8 cellular contexts compared by ENCODE assay signal in the genomic region with DNA sequence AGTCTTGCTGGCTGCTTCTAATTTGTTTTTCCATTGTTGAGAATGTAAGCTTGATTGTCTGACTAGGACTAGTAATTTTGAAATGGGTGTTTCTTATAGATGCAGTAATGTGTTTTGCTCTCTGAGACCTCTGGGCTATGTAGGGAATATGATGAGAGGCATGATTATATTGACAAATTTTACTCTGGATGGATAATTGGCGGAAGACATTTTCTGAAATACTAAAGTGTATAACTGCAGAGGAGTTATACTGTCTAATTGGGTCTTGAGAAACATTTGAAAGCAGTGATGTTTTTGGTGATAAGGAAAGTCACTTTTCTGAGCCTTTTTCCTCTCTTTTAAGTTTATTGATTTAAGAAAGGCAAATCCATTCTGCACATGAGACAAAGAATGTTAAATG. TPM values are rescaled to one million over a fixed set of nuclear protein-coding genes. Genes with fewer than 3 reads are reported as not detected.
DNase-seq lines count a peak whose midpoint lies in the region; ATAC-seq and TF ChIP-seq lines count a peak whose summit lies in the region.

No MANE protein-coding gene starts in this region.

- TF ChIP-seq POLR2A in IMR-90 (IDR thresholded peaks at IDR 0.05; ENCODE audit: low read depth, low read length) = no peak
- no peak for TF ChIP-seq POLR2A in Peyer's patch (IDR thresholded peaks at IDR 0.05)

- POLR2A ChIA-PET in IMR-90 (lab: Charles Lee; ENCODE audit: unreplicated experiment) = no interaction called here

- H3K23ac ChIP-seq in IMR-90 (ENCODE audit: low read depth, low read length) = no peak overlapping the region

- H3K36me3 ChIP-seq in IMR-90 (ENCODE audit: control insufficient read depth, insufficient read depth, low read length) = no peaks in the 10 kb centered on the region
- H3K36me3 ChIP-seq in Peyer's patch = no peaks in the 10 kb centered on the region

- H3K56ac ChIP-seq in IMR-90 (ENCODE audit: extremely low read depth, insufficient read depth, low read length) = no peak overlapping the region

- peaks cover 30% of the 10 kb centered on the region for H4K20me1 ChIP-seq in IMR-90 (ENCODE audit: insufficient read depth, low read length)

- peak overlapping the region; percentile 98 for H3K4me2 ChIP-seq in IMR-90 (ENCODE audit: low read depth, low read length)

- no peaks in the 10 kb centered on the region for H3K9me1 ChIP-seq in IMR-90 (ENCODE audit: insufficient read depth, low read length)

- no CpG with 5 or more reads among the region's 1 CpG for WGBS in IMR-90 (ENCODE audit: extremely low coverage in 2 of 2, insufficient read length in 1 of 2), 2 experiments

- H2BK15ac ChIP-seq in IMR-90 (ENCODE audit: low read depth, low read length) = no peak overlapping the region

- no peak overlapping the region for H3K14ac ChIP-seq in IMR-90 (replicated peaks; ENCODE audit: low read depth, low read length)

- no peak overlapping the region for H4K8ac ChIP-seq in IMR-90 (ENCODE audit: low read depth in 2 of 2, low read length in 2 of 2)

- H3K4me3 ChIP-seq in IMR-90 (ENCODE audit: insufficient read depth, low read depth, low read length) (peak overlapping the region; percentile 80; the same call in 1 of the 2 replicates), Peyer's patch (no peak overlapping the region)

- BruUV-seq in Calu3 (replicated peaks; lab: Mats Ljungman, UMichigan) (no TSS peak), IMR-90 (replicated peaks; lab: Mats Ljungman, UMichigan) (no TSS peak)

- no peak overlapping the region for H3K4ac ChIP-seq in IMR-90 (ENCODE audit: low read depth, low read length)

- no peak for TF ChIP-seq RAD21 in IMR-90 (IDR thresholded peaks at IDR 0.05; ENCODE audit: low read length)

- H3K4me3 Mint-ChIP-seq in Calu3 (ENCODE audit: low read depth, unreplicated experiment) (peak overlapping the region; percentile 93), brain (peak overlapping the region; percentile 95 to 99 (median 97))
- H3K4me3 Mint-ChIP-seq in natural killer cell treated with Interleukin-12 subunit alpha and Interleukin-12 subunit beta and Interleukin-15 and Interleukin-18, amount 100 ng/mL, for 72 hours = peak overlapping the region; percentile 98

- H3K27ac Mint-ChIP-seq in Calu3 (ENCODE audit: unreplicated experiment) = peak overlapping the region; percentile 98
- peak overlapping the region; percentile 94 to 98 (median 97) for H3K27ac Mint-ChIP-seq in brain
- peak overlapping the region; percentile 97 to 98 for H3K27ac Mint-ChIP-seq in natural killer cell treated with Interleukin-12 subunit alpha and Interleukin-12 subunit beta and Interleukin-15 and Interleukin-18, amount 100 ng/mL, for 72 hours

- no peak overlapping the region for H2AK9ac ChIP-seq in IMR-90 (replicated peaks; ENCODE audit: low read depth, low read length, poor library complexity)

- H2AK5ac ChIP-seq in IMR-90 (ENCODE audit: low read depth, low read length) = no peak overlapping the region

- no peak for TF ChIP-seq CTCF in Calu3 (IDR thresholded peaks at IDR 0.05; ENCODE audit: unreplicated experiment)
- no peak for TF ChIP-seq CTCF in IMR-90 (conservative IDR thresholded peaks at IDR 0.05; ENCODE audit: low read depth, low read length)
- TF ChIP-seq CTCF in brain (conservative IDR thresholded peaks at IDR 0.05) = no peak
- TF ChIP-seq CTCF in Peyer's patch (IDR thresholded peaks at IDR 0.05) = no peak

- no peak for ATAC-seq in IMR-90 (ENCODE audit: low read depth)
- no peak for ATAC-seq in natural killer cell treated with Interleukin-12 subunit alpha and Interleukin-12 subunit beta and Interleukin-15 and Interleukin-18, amount 100 ng/mL, for 72 hours
- no peak for ATAC-seq in GM18909 (IDR thresholded peaks at IDR 0.05; ENCODE audit: poor library complexity, unreplicated experiment)
- no peak for ATAC-seq in GM19324 (IDR thresholded peaks at IDR 0.05; ENCODE audit: low FRiP score, unreplicated experiment)

- CTCF ChIA-PET in Calu3 (lab: Charles Lee) = interaction anchor here (3.1 kb wide), 1 partner anchor 45 kb away, joined by 23 read pairs; no protein-coding TSS in a partner anchor
- CTCF ChIA-PET in IMR-90 (lab: Yijun Ruan, JAX) = no interaction called here

- no peak overlapping the region for H2BK20ac ChIP-seq in IMR-90 (ENCODE audit: low read depth, low read length)

- H3K4me1 ChIP-seq in IMR-90 (ENCODE audit: control insufficient read depth, insufficient read depth, low read length) (peaks cover 1% of the 10 kb centered on the region; the same call in 1 of the 2 replicates), Peyer's patch (peaks cover 0 to 20% (median 0%) of the 10 kb centered on the region in 4 donors)

- H3K27me3 ChIP-seq in IMR-90 (ENCODE audit: control insufficient read depth, insufficient read depth, low read length) (no peaks in the 10 kb centered on the region), Peyer's patch (no peaks in the 10 kb centered on the region)

- no peak overlapping the region for H2BK5ac ChIP-seq in IMR-90 (ENCODE audit: low read depth, low read length, poor library complexity, severe bottlenecking)

- DNase-seq in Calu3 (no peak), IMR-90 (no peak), Peyer's patch (no peak), DMS53 (lab: John Stamatoyannopoulos, UW) (no peak)
- no peak for DNase-seq in natural killer cell treated with Interleukin-12 subunit alpha and Interleukin-12 subunit beta and Interleukin-15 and Interleukin-18, amount 100 ng/mL, for 72 hours (ENCODE audit: low spot score)

- H3K18ac ChIP-seq in IMR-90 (ENCODE audit: low read depth, low read length) = no peak overlapping the region

- dilution Hi-C loops in IMR-90 (cut with HindIII; ENCODE audit: low sequenced_read_pairs, unreplicated experiment) = no loop called here

- H3K36me3 Mint-ChIP-seq in Calu3 (ENCODE audit: insufficient read depth, unreplicated experiment) (peaks cover 37% of the 10 kb centered on the region), brain (no peaks in the 10 kb centered on the region)
- peaks cover 5% of the 10 kb centered on the region for H3K36me3 Mint-ChIP-seq in natural killer cell treated with Interleukin-12 subunit alpha and Interleukin-12 subunit beta and Interleukin-15 and Interleukin-18, amount 100 ng/mL, for 72 hours

- no peak overlapping the region for H4K5ac ChIP-seq in IMR-90 (ENCODE audit: low read depth, low read length)

- H3K27me3 Mint-ChIP-seq in Calu3 (ENCODE audit: unreplicated experiment) (no peaks in the 10 kb centered on the region), brain (peaks cover 13% of the 10 kb centered on the region)
- no peaks in the 10 kb centered on the region for H3K27me3 Mint-ChIP-seq in natural killer cell treated with Interleukin-12 subunit alpha and Interleukin-12 subunit beta and Interleukin-15 and Interleukin-18, amount 100 ng/mL, for 72 hours

- H2AFZ ChIP-seq in IMR-90 (replicated peaks; ENCODE audit: low read length, poor library complexity) = no peak overlapping the region

- H3K27ac ChIP-seq in IMR-90 (ENCODE audit: insufficient read depth, low read length) = no peak overlapping the region
- no peak overlapping the region for H3K27ac ChIP-seq in Peyer's patch

- H3K9me3 ChIP-seq in IMR-90 (ENCODE audit: control insufficient read depth, insufficient read depth, low read length) (no peaks in the 10 kb centered on the region), Peyer's patch (no peaks in the 10 kb centered on the region)

- peaks cover 50% of the 10 kb centered on the region for H3K4me1 Mint-ChIP-seq in Calu3 (ENCODE audit: low read depth, unreplicated experiment)
- H3K4me1 Mint-ChIP-seq in brain = peaks cover 72% of the 10 kb centered on the region
- H3K4me1 Mint-ChIP-seq in natural killer cell treated with Interleukin-12 subunit alpha and Interleukin-12 subunit beta and Interleukin-15 and Interleukin-18, amount 100 ng/mL, for 72 hours (ENCODE audit: low read depth in 2 of 2) = peaks cover 35 to 36% of the 10 kb centered on the region in 2 donors

- H2BK120ac ChIP-seq in IMR-90 (ENCODE audit: low read depth, low read length) = no peak overlapping the region

- peak overlapping the region; percentile 89; the same call in 1 of the 2 replicates for H3K9ac ChIP-seq in IMR-90 (ENCODE audit: low read depth, low read length)

- intact Hi-C loops in Calu3 (cut with micrococcal nuclease; ENCODE audit: unreplicated experiment) = no loop called here
- intact Hi-C loops in IMR-90 (cut with micrococcal nuclease) = loop anchor here (5.0 to 10.0 kb wide), 2 partner anchors 117 to 201 kb away; no protein-coding TSS in a partner anchor

- no peaks in the 10 kb centered on the region for H3K9me3 Mint-ChIP-seq in Calu3 (ENCODE audit: low read depth, unreplicated experiment)
- H3K9me3 Mint-ChIP-seq in brain = no peaks in the 10 kb centered on the region
- H3K9me3 Mint-ChIP-seq in natural killer cell treated with Interleukin-12 subunit alpha and Interleukin-12 subunit beta and Interleukin-15 and Interleukin-18, amount 100 ng/mL, for 72 hours = no peaks in the 10 kb centered on the region

- no peak overlapping the region for H4K91ac ChIP-seq in IMR-90 (ENCODE audit: insufficient read depth, low read depth, low read length)

- peaks cover 12 to 42% of the 10 kb centered on the region in 2 experiments; a peak in 3 of 4 replicates for H3K79me1 ChIP-seq in IMR-90 (ENCODE audit: low read depth in 1 of 2, low read length in 2 of 2)

- in situ Hi-C loops in IMR-90 (cut with MboI; ENCODE audit: low sequenced_read_pairs) = no loop called here

TF ChIP-seq in IMR-90, 13 proteins besides CTCF, POLR2A, EP300 and RAD21 (continues in another document):
- TF ChIP-seq MXI1 (IDR thresholded peaks at IDR 0.05; ENCODE audit: borderline replicate concordance, low read depth, low read length) (no peak), MAZ (IDR thresholded peaks at IDR 0.05; ENCODE audit: borderline replicate concordance, low read depth, low read length) (no peak), CHD1 (IDR thresholded peaks at IDR 0.05; ENCODE audit: low read depth, low read length) (no peak)
- TF ChIP-seq, protein P1, sequence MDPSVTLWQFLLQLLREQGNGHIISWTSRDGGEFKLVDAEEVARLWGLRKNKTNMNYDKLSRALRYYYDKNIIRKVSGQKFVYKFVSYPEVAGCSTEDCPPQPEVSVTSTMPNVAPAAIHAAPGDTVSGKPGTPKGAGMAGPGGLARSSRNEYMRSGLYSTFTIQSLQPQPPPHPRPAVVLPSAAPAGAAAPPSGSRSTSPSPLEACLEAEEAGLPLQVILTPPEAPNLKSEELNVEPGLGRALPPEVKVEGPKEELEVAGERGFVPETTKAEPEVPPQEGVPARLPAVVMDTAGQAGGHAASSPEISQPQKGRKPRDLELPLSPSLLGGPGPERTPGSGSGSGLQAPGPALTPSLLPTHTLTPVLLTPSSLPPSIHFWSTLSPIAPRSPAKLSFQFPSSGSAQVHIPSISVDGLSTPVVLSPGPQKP (IDR thresholded peaks at IDR 0.05; ENCODE audit: borderline replicate concordance, low read depth, low read length) = no peak

RNA-seq across cellular contexts. Expression of a gene that starts 1.8 kb away (rescaled TPM):
- total RNA-seq in Calu3 (2022) = 267 and 361 TPM in 2 replicates
- total RNA-seq in IMR-90 (2012; rRNA removed) = 41.4 and 78.9 TPM in 2 replicates
- polyA plus RNA-seq in IMR-90 (2012; rRNA removed) = 33.3 and 50.2 TPM in 2 replicates
- polyA plus RNA-seq in IMR-90 (2012; cell fraction: cytosol; rRNA removed) = 7.9 and 11.3 TPM in 2 replicates
- 6.4 and 66.6 TPM in 2 replicates for polyA plus RNA-seq in IMR-90 (2012; cell fraction: nucleus; rRNA removed; ENCODE audit: low replicate concordance)
- 92.0 TPM for polyA plus RNA-seq in brain (ENCODE audit: insufficient read depth, low read depth, low replicate concordance)
- 100 to 1,000 TPM; 100 to 109 TPM for total RNA-seq in natural killer cell treated with Interleukin-12 subunit alpha and Interleukin-12 subunit beta and Interleukin-15 and Interleukin-18, amount 100 ng/mL, for 72 hours
- 10 to 100 TPM; 32.2 to 49.5 (median 40.8) TPM for total RNA-seq in Peyer's patch
